In the genomic region with DNA sequence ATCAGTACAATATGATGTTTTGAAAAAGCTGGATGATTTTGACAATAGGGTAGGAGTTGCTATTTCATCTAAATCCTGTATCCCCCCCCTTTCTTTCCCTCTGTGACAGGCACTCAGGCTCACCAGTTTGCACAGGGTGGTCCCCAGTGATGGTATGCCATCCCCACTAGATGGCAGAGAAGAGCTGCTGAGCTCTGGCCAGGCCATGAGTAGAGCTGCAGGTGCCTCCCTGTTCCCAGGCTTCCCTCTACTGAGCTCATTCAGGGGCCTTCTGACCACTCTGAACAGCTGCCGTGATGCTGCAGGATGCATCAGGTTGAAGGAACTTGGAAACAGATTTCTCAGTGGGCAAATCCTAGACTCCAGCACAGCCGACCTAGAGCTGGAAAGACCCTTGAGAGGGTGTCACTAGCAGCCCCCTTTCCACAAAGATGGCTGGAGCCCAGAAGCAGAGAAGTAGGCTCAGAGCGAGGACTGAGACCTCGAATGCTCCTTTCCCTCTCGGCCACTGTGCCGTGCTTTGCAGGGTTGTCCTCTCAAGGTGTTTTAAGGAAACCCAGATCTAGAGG, we compare ENCODE assay signal across 1 cellular context.
TF ChIP-seq lines count a peak whose summit lies in the region.

No MANE protein-coding gene starts in this region.

TF ChIP-seq in HepG2, 621 proteins besides CTCF, POLR2A, EP300 and RAD21 (continued from another document):
- TF ChIP-seq, protein P1, sequence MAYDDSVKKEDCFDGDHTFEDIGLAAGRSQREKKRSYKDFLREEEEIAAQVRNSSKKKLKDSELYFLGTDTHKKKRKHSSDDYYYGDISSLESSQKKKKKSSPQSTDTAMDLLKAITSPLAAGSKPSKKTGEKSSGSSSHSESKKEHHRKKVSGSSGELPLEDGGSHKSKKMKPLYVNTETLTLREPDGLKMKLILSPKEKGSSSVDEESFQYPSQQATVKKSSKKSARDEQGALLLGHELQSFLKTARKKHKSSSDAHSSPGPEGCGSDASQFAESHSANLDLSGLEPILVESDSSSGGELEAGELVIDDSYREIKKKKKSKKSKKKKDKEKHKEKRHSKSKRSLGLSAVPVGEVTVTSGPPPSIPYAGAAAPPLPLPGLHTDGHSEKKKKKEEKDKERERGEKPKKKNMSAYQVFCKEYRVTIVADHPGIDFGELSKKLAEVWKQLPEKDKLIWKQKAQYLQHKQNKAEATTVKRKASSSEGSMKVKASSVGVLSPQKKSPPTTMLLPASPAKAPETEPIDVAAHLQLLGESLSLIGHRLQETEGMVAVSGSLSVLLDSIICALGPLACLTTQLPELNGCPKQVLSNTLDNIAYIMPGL (CRISPR knock-in tag; IDR thresholded peaks at IDR 0.05; ENCODE audit: borderline replicate concordance in 1 of 2, low read depth in 1 of 2) = peak in 1 of 2 experiments; percentile 29; a peak in 1 of 4 replicates
- no peak for TF ChIP-seq SOX5 (CRISPR knock-in tag; IDR thresholded peaks at IDR 0.05; ENCODE audit: borderline replicate concordance)
- TF ChIP-seq SIN3B (IDR thresholded peaks at IDR 0.05; ENCODE audit: low read length) = no peak
- TF ChIP-seq CHD2 (IDR thresholded peaks at IDR 0.05; ENCODE audit: low read depth, low read length) = no peak
- TF ChIP-seq, protein P2, sequence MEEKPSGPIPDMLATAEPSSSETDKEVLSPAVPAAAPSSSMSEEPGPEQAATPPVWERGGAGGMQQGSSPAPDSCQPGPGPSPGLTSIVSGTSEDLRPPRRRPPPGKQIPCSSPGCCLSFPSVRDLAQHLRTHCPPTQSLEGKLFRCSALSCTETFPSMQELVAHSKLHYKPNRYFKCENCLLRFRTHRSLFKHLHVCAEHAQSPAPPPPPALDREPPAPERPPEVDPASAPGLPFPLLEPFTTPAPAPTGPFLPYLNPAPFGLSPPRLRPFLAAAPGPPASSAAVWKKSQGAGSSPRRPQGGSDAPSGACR (CRISPR knock-in tag; IDR thresholded peaks at IDR 0.05) = no peak
- TF ChIP-seq, protein P3, sequence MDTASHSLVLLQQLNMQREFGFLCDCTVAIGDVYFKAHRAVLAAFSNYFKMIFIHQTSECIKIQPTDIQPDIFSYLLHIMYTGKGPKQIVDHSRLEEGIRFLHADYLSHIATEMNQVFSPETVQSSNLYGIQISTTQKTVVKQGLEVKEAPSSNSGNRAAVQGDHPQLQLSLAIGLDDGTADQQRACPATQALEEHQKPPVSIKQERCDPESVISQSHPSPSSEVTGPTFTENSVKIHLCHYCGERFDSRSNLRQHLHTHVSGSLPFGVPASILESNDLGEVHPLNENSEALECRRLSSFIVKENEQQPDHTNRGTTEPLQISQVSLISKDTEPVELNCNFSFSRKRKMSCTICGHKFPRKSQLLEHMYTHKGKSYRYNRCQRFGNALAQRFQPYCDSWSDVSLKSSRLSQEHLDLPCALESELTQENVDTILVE (CRISPR knock-in tag; IDR thresholded peaks at IDR 0.05) = no peak
- TF ChIP-seq ZFX (CRISPR knock-in tag; IDR thresholded peaks at IDR 0.05; ENCODE audit: low read depth) = peak; percentile 37; the same call in 1 of the 2 replicates
- no peak for TF ChIP-seq ZNF30 (CRISPR knock-in tag; IDR thresholded peaks at IDR 0.05)
- no peak for TF ChIP-seq HOXA7 (CRISPR knock-in tag; IDR thresholded peaks at IDR 0.05)
- peak; percentile 92 for TF ChIP-seq STAG1 (CRISPR knock-in tag; IDR thresholded peaks at IDR 0.05)
- TF ChIP-seq ZNF678 (CRISPR knock-in tag; IDR thresholded peaks at IDR 0.05) = no peak
- TF ChIP-seq ONECUT2 (CRISPR knock-in tag; IDR thresholded peaks at IDR 0.05) = no peak
- peak; percentile 47; the same call in 1 of the 2 replicates for TF ChIP-seq SALL1 (CRISPR knock-in tag; IDR thresholded peaks at IDR 0.05)
- TF ChIP-seq, protein P4, sequence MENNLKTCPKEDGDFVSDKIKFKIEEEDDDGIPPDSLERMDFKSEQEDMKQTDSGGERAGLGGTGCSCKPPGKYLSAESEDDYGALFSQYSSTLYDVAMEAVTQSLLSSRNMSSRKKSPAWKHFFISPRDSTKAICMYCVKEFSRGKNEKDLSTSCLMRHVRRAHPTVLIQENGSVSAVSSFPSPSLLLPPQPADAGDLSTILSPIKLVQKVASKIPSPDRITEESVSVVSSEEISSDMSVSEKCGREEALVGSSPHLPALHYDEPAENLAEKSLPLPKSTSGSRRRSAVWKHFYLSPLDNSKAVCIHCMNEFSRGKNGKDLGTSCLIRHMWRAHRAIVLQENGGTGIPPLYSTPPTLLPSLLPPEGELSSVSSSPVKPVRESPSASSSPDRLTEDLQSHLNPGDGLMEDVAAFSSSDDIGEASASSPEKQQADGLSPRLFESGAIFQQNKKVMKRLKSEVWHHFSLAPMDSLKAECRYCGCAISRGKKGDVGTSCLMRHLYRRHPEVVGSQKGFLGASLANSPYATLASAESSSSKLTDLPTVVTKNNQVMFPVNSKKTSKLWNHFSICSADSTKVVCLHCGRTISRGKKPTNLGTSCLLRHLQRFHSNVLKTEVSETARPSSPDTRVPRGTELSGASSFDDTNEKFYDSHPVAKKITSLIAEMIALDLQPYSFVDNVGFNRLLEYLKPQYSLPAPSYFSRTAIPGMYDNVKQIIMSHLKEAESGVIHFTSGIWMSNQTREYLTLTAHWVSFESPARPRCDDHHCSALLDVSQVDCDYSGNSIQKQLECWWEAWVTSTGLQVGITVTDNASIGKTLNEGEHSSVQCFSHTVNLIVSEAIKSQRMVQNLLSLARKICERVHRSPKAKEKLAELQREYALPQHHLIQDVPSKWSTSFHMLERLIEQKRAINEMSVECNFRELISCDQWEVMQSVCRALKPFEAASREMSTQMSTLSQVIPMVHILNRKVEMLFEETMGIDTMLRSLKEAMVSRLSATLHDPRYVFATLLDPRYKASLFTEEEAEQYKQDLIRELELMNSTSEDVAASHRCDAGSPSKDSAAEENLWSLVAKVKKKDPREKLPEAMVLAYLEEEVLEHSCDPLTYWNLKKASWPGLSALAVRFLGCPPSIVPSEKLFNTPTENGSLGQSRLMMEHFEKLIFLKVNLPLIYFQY (CRISPR knock-in tag; IDR thresholded peaks at IDR 0.05; ENCODE audit: borderline replicate concordance) = no peak
- 0 out of 2 replicates have a peak, but pooled peaks have one; percentile 35 for TF ChIP-seq ZNF501 (CRISPR knock-in tag; IDR thresholded peaks at IDR 0.05)
- no peak for TF ChIP-seq ZNF546 (CRISPR knock-in tag; conservative IDR thresholded peaks at IDR 0.05)
- no peak for TF ChIP-seq NFE2L1 (CRISPR knock-in tag; IDR thresholded peaks at IDR 0.05; ENCODE audit: borderline replicate concordance)
- no peak for TF ChIP-seq NFYB (CRISPR knock-in tag; IDR thresholded peaks at IDR 0.05)
- TF ChIP-seq SRY (CRISPR knock-in tag; IDR thresholded peaks at IDR 0.05) = no peak
- TF ChIP-seq PCBP1 (IDR thresholded peaks at IDR 0.05; ENCODE audit: borderline replicate concordance, low read depth, low read length) = no peak
- no peak for TF ChIP-seq NKX3-1 (CRISPR knock-in tag; IDR thresholded peaks at IDR 0.05)
TF ChIP-seq in HepG2: peak in this region for 30.
